In the genomic region with DNA sequence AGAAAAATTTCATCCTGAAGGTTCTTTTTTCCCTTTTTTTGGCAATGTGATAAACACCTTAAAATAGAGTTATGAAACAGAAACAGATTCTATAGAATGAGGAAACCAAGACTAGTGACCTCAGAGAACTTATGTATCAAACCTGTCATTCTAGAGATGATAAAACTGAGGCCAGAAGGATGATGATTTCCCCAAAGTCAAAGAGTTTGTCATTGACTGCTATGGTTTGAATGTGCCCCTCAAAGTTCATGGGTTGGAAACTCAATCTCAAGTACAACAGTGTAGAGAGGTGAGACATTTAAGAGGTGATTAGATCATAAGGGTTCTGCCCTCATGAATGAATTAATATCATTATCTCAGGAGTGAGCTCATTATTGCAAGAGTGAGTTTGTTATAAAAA, we compare ENCODE assay signal across 15 cellular contexts. TPM values are rescaled to one million over a fixed set of nuclear protein-coding genes. Genes with fewer than 3 reads are reported as not detected.
DNase-seq lines count a peak whose midpoint lies in the region; ATAC-seq and TF ChIP-seq lines count a peak whose summit lies in the region.
"Had no signal": no experiment of that assay in that cellular context is flagged by ENCODE, and none has a peak within 500 bp of the region (broad histone marks: within the 10 kb centered on the region; RNA-seq: fewer than 3 reads in every experiment).

No MANE protein-coding gene starts in this region.

- peak overlapping the region; percentile 7 to 85 (median 52) for H3K4me3 Mint-ChIP-seq in IgD-negative memory B cell
- H3K4me3 Mint-ChIP-seq: activated CD4-positive, alpha-beta T cell treated with anti-CD3 and anti-CD28 coated beads, Interleukin-2, amount 10 ng/mL, durations not matched to agents 7 days and 5 days had no signal

- H3K27ac ChIP-seq in sigmoid colon = peak overlapping the region in 3 of 4 donors; percentile 68 to 78 (median 77)
- H3K27ac ChIP-seq: SJCRH30 had no signal

- H3K27me3 Mint-ChIP-seq in IgD-negative memory B cell = no peaks in the 10 kb centered on the region
- H3K27me3 Mint-ChIP-seq: activated CD4-positive, alpha-beta T cell treated with anti-CD3 and anti-CD28 coated beads, Interleukin-2, amount 10 ng/mL, durations not matched to agents 7 days and 5 days had no signal

- intact Hi-C loops in sigmoid colon (cut with DNase I) = no loop called here

- DNase-seq in sigmoid colon (no peak), NCI-H446 (lab: John Stamatoyannopoulos, UW) (no peak), NCI-H2081 treated with DMSO at 0.1 percent for 48 hours (lab: John Stamatoyannopoulos, UW) (no peak), inferior parietal cortex (ENCODE audit: extremely low spot score) (no peak)
- DNase-seq: activated CD4-positive, alpha-beta T cell treated with anti-CD3 and anti-CD28 coated beads, Interleukin-2, amount 10 ng/mL, durations not matched to agents 7 days and 5 days; activated naive CD4-positive, alpha-beta T cell treated with anti-CD3 and anti-CD28 coated beads, Interleukin-2, amount 50 U/mL, for 16 hours; Calu3; kidney; SJCRH30; small intestine had no signal

- ATAC-seq in GM18870 (IDR thresholded peaks at IDR 0.05; ENCODE audit: unreplicated experiment) = peak; percentile 36
- peak; percentile 51 for ATAC-seq in GM21737 (IDR thresholded peaks at IDR 0.05; ENCODE audit: unreplicated experiment)
- ATAC-seq in HG03469 (IDR thresholded peaks at IDR 0.05; ENCODE audit: unreplicated experiment) = no peak
- ATAC-seq: K562 had no signal

- no peak for TF ChIP-seq EP300 in sigmoid colon (IDR thresholded peaks at IDR 0.05)

- H3K4me1 ChIP-seq in sigmoid colon = peaks cover 0 to 53% (median 34%) of the 10 kb centered on the region in 4 donors
- H3K4me1 ChIP-seq: SJCRH30 had no signal

- no peak overlapping the region for H3K4me3 ChIP-seq in sigmoid colon
- H3K4me3 ChIP-seq: K562, SJCRH30 had no signal

- H3K36me3 Mint-ChIP-seq in IgD-negative memory B cell = no peaks in the 10 kb centered on the region

- no peak for TF ChIP-seq CTCF in sigmoid colon (IDR thresholded peaks at IDR 0.05)

- peaks cover 54 to 64% (median 57%) of the 10 kb centered on the region in 3 donors for H3K4me1 Mint-ChIP-seq in IgD-negative memory B cell

- H3K27ac Mint-ChIP-seq in IgD-negative memory B cell = peak overlapping the region; percentile 67 to 86 (median 81)
- H3K27ac Mint-ChIP-seq: activated CD4-positive, alpha-beta T cell treated with anti-CD3 and anti-CD28 coated beads, Interleukin-2, amount 10 ng/mL, durations not matched to agents 7 days and 5 days had no signal

- H3K9me3 Mint-ChIP-seq in IgD-negative memory B cell = no peaks in the 10 kb centered on the region
- H3K9me3 Mint-ChIP-seq: activated CD4-positive, alpha-beta T cell treated with anti-CD3 and anti-CD28 coated beads, Interleukin-2, amount 10 ng/mL, durations not matched to agents 7 days and 5 days had no signal

- no peaks in the 10 kb centered on the region for H3K9me3 ChIP-seq in sigmoid colon
- H3K9me3 ChIP-seq: SJCRH30 had no signal

- TF ChIP-seq POLR2A in sigmoid colon (IDR thresholded peaks at IDR 0.05) = no peak

- H3K27me3 ChIP-seq in sigmoid colon = no peaks in the 10 kb centered on the region
- H3K27me3 ChIP-seq: SJCRH30 had no signal

- H3K36me3 ChIP-seq in sigmoid colon = no peaks in the 10 kb centered on the region
- H3K36me3 ChIP-seq: SJCRH30 had no signal

RNA-seq across cellular contexts. Expression of a gene that starts 13.7 kb away (rescaled TPM):
- polyA plus RNA-seq in IgD-negative memory B cell (31.5 TPM), sigmoid colon (1 to 10 TPM; 1.6 to 6.2 (median 2.4) TPM)
- total RNA-seq in sigmoid colon = 10 to 100 TPM; 10.9 to 12.7 (median 11.8) TPM
- total RNA-seq: K562 had no signal
- polyA plus RNA-seq: K562 had no signal
